Comparison of ENCODE assay signal across 21 cellular contexts in the genomic region with DNA sequence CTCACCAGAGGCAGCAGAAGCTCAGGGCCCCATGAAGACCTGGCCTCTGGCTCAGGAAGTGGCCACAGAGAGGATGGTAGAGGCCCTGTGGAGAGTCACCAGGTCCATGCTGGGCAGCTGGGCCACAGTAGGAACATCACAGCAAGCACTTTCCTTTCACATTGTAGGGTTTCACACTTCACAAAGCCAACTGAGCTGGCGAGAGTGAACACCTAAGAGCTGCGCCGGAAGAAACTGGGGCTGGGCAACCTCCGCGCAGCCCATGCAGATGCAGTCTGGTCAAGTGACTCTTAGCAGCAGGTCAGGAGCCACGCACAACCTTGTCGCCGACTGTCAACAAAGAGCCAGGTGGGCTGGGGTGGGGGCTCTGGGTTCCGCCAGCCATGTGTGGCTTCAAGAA. TPM values are rescaled to one million over a fixed set of nuclear protein-coding genes. Genes with fewer than 3 reads are reported as not detected.
DNase-seq lines count a peak whose midpoint lies in the region; ATAC-seq and TF ChIP-seq lines count a peak whose summit lies in the region.
"Had no signal": no experiment of that assay in that cellular context is flagged by ENCODE, and none has a peak within 500 bp of the region (broad histone marks: within the 10 kb centered on the region; RNA-seq: fewer than 3 reads in every experiment).

No MANE protein-coding gene starts in this region.

- H3K9me3 Mint-ChIP-seq in activated CD4-positive, alpha-beta memory T cell treated with anti-CD3 and anti-CD28 coated beads, Interleukin-2, amount 10 ng/mL, durations not matched to agents 7 days and 5 days = no peaks in the 10 kb centered on the region
- no peaks in the 10 kb centered on the region for H3K9me3 Mint-ChIP-seq in activated CD4-positive, alpha-beta memory T cell treated with anti-CD3 and anti-CD28 coated beads for 36 hours
- H3K9me3 Mint-ChIP-seq in CD4-positive, CD25-positive, alpha-beta regulatory T cell = no peaks in the 10 kb centered on the region
- H3K9me3 Mint-ChIP-seq in natural killer cell = no peaks in the 10 kb centered on the region
- H3K9me3 Mint-ChIP-seq: CD8-positive, alpha-beta memory T cell; HFFc6 had no signal

- no peaks in the 10 kb centered on the region for H3K36me3 ChIP-seq in CD4-positive, CD25-positive, alpha-beta regulatory T cell (ENCODE audit: control insufficient read depth, insufficient read depth, low read length)

- POLR2A ChIA-PET in activated CD4-positive, alpha-beta memory T cell treated with anti-CD3 and anti-CD28 coated beads, Interleukin-2, amount 10 ng/mL, durations not matched to agents 7 days and 5 days (lab: Charles Lee) = interaction anchor here (1.0 kb wide), 1 partner anchor 15 kb away, joined by 3 read pairs; no protein-coding TSS in a partner anchor
- POLR2A ChIA-PET in activated CD4-positive, alpha-beta memory T cell treated with anti-CD3 and anti-CD28 coated beads for 36 hours (lab: Charles Lee) = interaction anchor here (0.6 kb wide), 1 partner anchor 11 kb away, joined by 3 read pairs; no protein-coding TSS in a partner anchor
- POLR2A ChIA-PET in HEK293T (lab: Yijun Ruan, JAX) = interaction anchor here (1.7 kb wide), 1 partner anchor 38 kb away, joined by 6 read pairs; the partner anchor contains the start of gene PFKFB4

- no peak for DNase-seq in activated CD4-positive, alpha-beta memory T cell treated with anti-CD3 and anti-CD28 coated beads, Interleukin-2, amount 10 ng/mL, durations not matched to agents 7 days and 5 days
- DNase-seq in activated CD4-positive, alpha-beta memory T cell treated with anti-CD3 and anti-CD28 coated beads for 36 hours = no peak
- no peak for DNase-seq in CD4-positive, CD25-positive, alpha-beta regulatory T cell
- DNase-seq in T-helper 17 cell = no peak
- DNase-seq in natural killer cell = no peak
- no peak for DNase-seq in A172 (ENCODE audit: low spot score)
- DNase-seq in HEK293T (ENCODE audit: extremely low spot score) = no peak
- DNase-seq: CD8-positive, alpha-beta memory T cell; DND-41; GF-D8; GOT3; HFFc6; MM.1S; NCI-H1105 treated with DMSO at 0.1 percent for 48 hours; NCI-H187 treated with DMSO at 0.1 percent for 48 hours; NCI-H2171; NCI-H774; SHP77 treated with DMSO at 0.1 percent for 48 hours had no signal

- no peak overlapping the region for H3K27ac ChIP-seq in CD4-positive, CD25-positive, alpha-beta regulatory T cell (ENCODE audit: insufficient read depth, low read length, poor library complexity, severe bottlenecking)
- H3K27ac ChIP-seq: A549 had no signal

- peaks cover 5% of the 10 kb centered on the region for H3K36me3 Mint-ChIP-seq in activated CD4-positive, alpha-beta memory T cell treated with anti-CD3 and anti-CD28 coated beads, Interleukin-2, amount 10 ng/mL, durations not matched to agents 7 days and 5 days (ENCODE audit: low read depth)
- H3K36me3 Mint-ChIP-seq in activated CD4-positive, alpha-beta memory T cell treated with anti-CD3 and anti-CD28 coated beads for 36 hours = peaks cover 2% of the 10 kb centered on the region
- no peaks in the 10 kb centered on the region for H3K36me3 Mint-ChIP-seq in CD4-positive, CD25-positive, alpha-beta regulatory T cell
- H3K36me3 Mint-ChIP-seq in T-helper 17 cell (ENCODE audit: low read depth) (no peaks in the 10 kb centered on the region), natural killer cell (no peaks in the 10 kb centered on the region)
- H3K36me3 Mint-ChIP-seq: CD8-positive, alpha-beta memory T cell had no signal

- peak overlapping the region; percentile 19 for H3K27ac Mint-ChIP-seq in activated CD4-positive, alpha-beta memory T cell treated with anti-CD3 and anti-CD28 coated beads, Interleukin-2, amount 10 ng/mL, durations not matched to agents 7 days and 5 days
- H3K27ac Mint-ChIP-seq in activated CD4-positive, alpha-beta memory T cell treated with anti-CD3 and anti-CD28 coated beads for 36 hours = no peak overlapping the region
- H3K27ac Mint-ChIP-seq in CD4-positive, CD25-positive, alpha-beta regulatory T cell = peak overlapping the region; percentile 15 to 67 (median 32)
- H3K27ac Mint-ChIP-seq in T-helper 17 cell (peak overlapping the region; percentile 32), natural killer cell (peak overlapping the region; percentile 56 to 75)
- H3K27ac Mint-ChIP-seq: HFFc6 had no signal

- H3K4me3 Mint-ChIP-seq in activated CD4-positive, alpha-beta memory T cell treated with anti-CD3 and anti-CD28 coated beads, Interleukin-2, amount 10 ng/mL, durations not matched to agents 7 days and 5 days = no peak overlapping the region
- no peak overlapping the region for H3K4me3 Mint-ChIP-seq in activated CD4-positive, alpha-beta memory T cell treated with anti-CD3 and anti-CD28 coated beads for 36 hours
- H3K4me3 Mint-ChIP-seq in CD4-positive, CD25-positive, alpha-beta regulatory T cell = no peak overlapping the region
- H3K4me3 Mint-ChIP-seq in T-helper 17 cell = no peak overlapping the region
- H3K4me3 Mint-ChIP-seq in natural killer cell = peak overlapping the region; percentile 67
- H3K4me3 Mint-ChIP-seq: HFFc6 had no signal

- no peak overlapping the region for H3K4me3 ChIP-seq in CD4-positive, CD25-positive, alpha-beta regulatory T cell (ENCODE audit: low read depth, low read length)
- H3K4me3 ChIP-seq: A549 had no signal

- no peak for ATAC-seq in CD4-positive, CD25-positive, alpha-beta regulatory T cell (ENCODE audit: low read depth in 2 of 2)
- ATAC-seq in T-helper 17 cell = no peak
- ATAC-seq in natural killer cell = peak; percentile 48 to 85 (median 77)
- ATAC-seq in GM21515 (IDR thresholded peaks at IDR 0.05; ENCODE audit: unreplicated experiment) = no peak

- no peaks in the 10 kb centered on the region for H3K27me3 Mint-ChIP-seq in activated CD4-positive, alpha-beta memory T cell treated with anti-CD3 and anti-CD28 coated beads, Interleukin-2, amount 10 ng/mL, durations not matched to agents 7 days and 5 days
- H3K27me3 Mint-ChIP-seq in activated CD4-positive, alpha-beta memory T cell treated with anti-CD3 and anti-CD28 coated beads for 36 hours = no peaks in the 10 kb centered on the region
- no peaks in the 10 kb centered on the region for H3K27me3 Mint-ChIP-seq in CD4-positive, CD25-positive, alpha-beta regulatory T cell
- no peaks in the 10 kb centered on the region for H3K27me3 Mint-ChIP-seq in T-helper 17 cell
- no peaks in the 10 kb centered on the region for H3K27me3 Mint-ChIP-seq in natural killer cell (ENCODE audit: low read depth in 2 of 2)
- H3K27me3 Mint-ChIP-seq: CD8-positive, alpha-beta memory T cell had no signal

- H3K4me1 Mint-ChIP-seq in activated CD4-positive, alpha-beta memory T cell treated with anti-CD3 and anti-CD28 coated beads, Interleukin-2, amount 10 ng/mL, durations not matched to agents 7 days and 5 days = peaks cover 61% of the 10 kb centered on the region
- peaks cover 47% of the 10 kb centered on the region for H3K4me1 Mint-ChIP-seq in activated CD4-positive, alpha-beta memory T cell treated with anti-CD3 and anti-CD28 coated beads for 36 hours (ENCODE audit: low read depth)
- peaks cover 0 to 53% (median 24%) of the 10 kb centered on the region in 4 donors for H3K4me1 Mint-ChIP-seq in CD4-positive, CD25-positive, alpha-beta regulatory T cell
- H3K4me1 Mint-ChIP-seq in T-helper 17 cell = peaks cover 44% of the 10 kb centered on the region
- H3K4me1 Mint-ChIP-seq in natural killer cell = peaks cover 11 to 23% of the 10 kb centered on the region in 2 donors

- no peaks in the 10 kb centered on the region for H3K9me3 ChIP-seq in CD4-positive, CD25-positive, alpha-beta regulatory T cell (ENCODE audit: control insufficient read depth in 2 of 2, low read length in 2 of 2)
- H3K9me3 ChIP-seq in T-helper 17 cell (ENCODE audit: control insufficient read depth, low read length, poor library complexity, severe bottlenecking) = no peaks in the 10 kb centered on the region
- H3K9me3 ChIP-seq: A549 had no signal

- CTCF ChIA-PET in activated CD4-positive, alpha-beta memory T cell treated with anti-CD3 and anti-CD28 coated beads, Interleukin-2, amount 10 ng/mL, durations not matched to agents 7 days and 5 days (lab: Charles Lee) = interaction anchor here (2.5 kb wide), 1 partner anchor 83 kb away, joined by 9 read pairs; no protein-coding TSS in a partner anchor
- CTCF ChIA-PET in activated CD4-positive, alpha-beta memory T cell treated with anti-CD3 and anti-CD28 coated beads for 36 hours (lab: Charles Lee) = interaction anchor here (1.1 kb wide), 1 partner anchor 83 kb away, joined by 5 read pairs; no protein-coding TSS in a partner anchor
- CTCF ChIA-PET in HEK293T (lab: Yijun Ruan, JAX) = no interaction called here

- no peak for TF ChIP-seq CTCF in natural killer cell (IDR thresholded peaks at IDR 0.05)

- H3K4me1 ChIP-seq in CD4-positive, CD25-positive, alpha-beta regulatory T cell (ENCODE audit: control insufficient read depth, insufficient read depth, low read length, poor library complexity, severe bottlenecking) = peaks cover 50% of the 10 kb centered on the region
- H3K4me1 ChIP-seq: A549 had no signal

- no peaks in the 10 kb centered on the region for H3K27me3 ChIP-seq in CD4-positive, CD25-positive, alpha-beta regulatory T cell (ENCODE audit: control insufficient read depth, insufficient read depth, low read length)

- intact Hi-C loops in activated CD4-positive, alpha-beta memory T cell treated with anti-CD3 and anti-CD28 coated beads for 36 hours (cut with micrococcal nuclease) = no loop called here
- intact Hi-C loops in natural killer cell (cut with micrococcal nuclease) = no loop called here

RNA-seq across cellular contexts. Expression of gene SHISA5, which starts 15.3 kb away (rescaled TPM):
- 100 to 1,000 TPM; 336 to 337 TPM for total RNA-seq in activated CD4-positive, alpha-beta memory T cell treated with anti-CD3 and anti-CD28 coated beads, Interleukin-2, amount 10 ng/mL, durations not matched to agents 7 days and 5 days
- total RNA-seq in activated CD4-positive, alpha-beta memory T cell treated with anti-CD3 and anti-CD28 coated beads for 36 hours = 10 to 100 TPM; 88.9 to 93.1 TPM
- total RNA-seq in CD4-positive, CD25-positive, alpha-beta regulatory T cell = 197 TPM
- polyA plus RNA-seq in CD4-positive, CD25-positive, alpha-beta regulatory T cell = 100 to 1,000 TPM; 415 to 598 (median 440) TPM
- total RNA-seq in T-helper 17 cell (100 to 1,000 TPM; 148 to 188 TPM), natural killer cell (100 to 1,000 TPM; 211 to 237 (median 218) TPM)
- total RNA-seq in A172 (2014; rRNA removed; shearing (Covaris generic)) = 143 and 147 TPM in 2 replicates

RNA-seq across cellular contexts. Expression of gene PFKFB4, which starts 37.4 kb away (rescaled TPM):
- total RNA-seq in activated CD4-positive, alpha-beta memory T cell treated with anti-CD3 and anti-CD28 coated beads, Interleukin-2, amount 10 ng/mL, durations not matched to agents 7 days and 5 days = 10 to 100 TPM; 33.3 to 34.4 TPM
- 10 to 100 TPM; 19.4 to 22.4 TPM for total RNA-seq in activated CD4-positive, alpha-beta memory T cell treated with anti-CD3 and anti-CD28 coated beads for 36 hours
- total RNA-seq in CD4-positive, CD25-positive, alpha-beta regulatory T cell = 1.8 TPM
- polyA plus RNA-seq in CD4-positive, CD25-positive, alpha-beta regulatory T cell = 1 to 10 TPM in 3 of 4 donors, under 1 TPM in 1; 0.96 to 1.5 (median 1.4) TPM
- total RNA-seq in T-helper 17 cell (1 to 10 TPM; 1.6 to 3.3 TPM), natural killer cell (1 to 10 TPM; 2.4 to 4.3 (median 3.6) TPM)
- 7.6 and 8.4 TPM in 2 replicates for total RNA-seq in A172 (2014; rRNA removed; shearing (Covaris generic))

RNA-seq across cellular contexts. Expression of gene UCN2, which starts 44.3 kb away (rescaled TPM):
- not detected for total RNA-seq in activated CD4-positive, alpha-beta memory T cell treated with anti-CD3 and anti-CD28 coated beads, Interleukin-2, amount 10 ng/mL, durations not matched to agents 7 days and 5 days
- not detected for total RNA-seq in activated CD4-positive, alpha-beta memory T cell treated with anti-CD3 and anti-CD28 coated beads for 36 hours
- total RNA-seq in CD4-positive, CD25-positive, alpha-beta regulatory T cell = not detected
- not detected for polyA plus RNA-seq in CD4-positive, CD25-positive, alpha-beta regulatory T cell
- total RNA-seq in T-helper 17 cell (not detected), natural killer cell (not detected)
- 1.3 and 5.0 TPM in 2 replicates for total RNA-seq in A172 (2014; rRNA removed; shearing (Covaris generic))
- total RNA-seq: CD8-positive, alpha-beta memory T cell; NCI-H460 had no signal
- polyA plus RNA-seq: CD8-positive, alpha-beta memory T cell had no signal

Comparison
In these comparisons a context has a peak if more than half of its experiments do, and no peak if none do; other contexts are left out.
1. ATAC-seq: peak in natural killer cell (3 of 3); none in CD4-positive, CD25-positive, alpha-beta regulatory T cell (0 of 2), T-helper 17 cell (single experiment) and GM21515 (single experiment).